In the genomic region with DNA sequence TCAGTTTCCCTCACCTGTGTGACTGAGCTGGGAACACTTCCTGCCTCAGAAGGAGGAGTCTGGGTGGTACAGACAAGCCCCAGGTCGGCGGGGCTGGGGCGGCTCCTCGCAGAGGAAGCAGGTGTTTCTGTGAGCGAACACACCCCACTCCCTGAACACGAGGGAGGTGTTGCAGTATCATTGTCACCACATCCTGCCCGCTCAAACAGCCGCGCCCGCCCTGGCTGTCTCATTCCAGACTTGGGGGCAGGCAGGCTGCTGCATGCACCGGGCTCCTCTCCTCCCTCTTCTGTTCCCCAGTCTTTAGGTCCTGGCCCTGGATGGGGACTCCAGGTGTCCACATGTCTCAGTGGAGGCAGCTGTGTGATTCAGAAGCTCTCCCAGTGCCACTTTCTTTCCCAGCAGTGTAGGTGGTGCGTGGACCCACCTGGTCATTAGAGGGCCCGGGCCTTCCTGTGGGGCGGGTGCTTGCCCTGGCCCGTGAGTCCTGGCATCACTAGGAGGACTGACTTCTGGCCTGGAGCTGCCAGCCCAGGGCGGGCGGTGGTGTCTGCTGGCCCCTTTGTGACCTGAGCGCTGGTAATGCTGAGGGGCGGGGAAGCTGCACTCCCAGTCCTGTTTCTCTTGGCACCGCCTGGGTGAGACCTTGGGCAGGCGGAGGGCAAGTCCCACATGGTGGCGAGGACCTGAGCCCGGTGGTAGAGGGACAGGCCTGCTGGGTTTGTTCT, we compare ENCODE assay signal across 8 cellular contexts. TPM values are rescaled to one million over a fixed set of nuclear protein-coding genes. Genes with fewer than 3 reads are reported as not detected.
DNase-seq lines count a peak whose midpoint lies in the region; ATAC-seq and TF ChIP-seq lines count a peak whose summit lies in the region.

No MANE protein-coding gene starts in this region.

- DNase-seq in Calu3: peak; percentile 41
- DNase-seq in KG1 (lab: John Stamatoyannopoulos, UW): peak; percentile 46
- DNase-seq in activated CD8-positive, alpha-beta memory T cell treated with anti-CD3 and anti-CD28 coated beads for 24 hours: peak; percentile 91
- DNase-seq in germinal center (ENCODE audit: low spot score): peak; percentile 46
- DNase-seq in stimulated activated CD4-positive, alpha-beta T cell treated with anti-CD3 and anti-CD28 coated beads, TNF-alpha, amount 100 ng/mL, for 24 hours (ENCODE audit: low read depth in 3 of 3): peak; percentile 59 to 86 (median 66)
- DNase-seq in DMS 273 (lab: John Stamatoyannopoulos, UW; ENCODE audit: unreplicated experiment): no peak
- no peak for DNase-seq in NCI-H2227 (lab: John Stamatoyannopoulos, UW; ENCODE audit: unreplicated experiment)

- no TSS peak for BruUV-seq in Calu3 (replicated peaks; lab: Mats Ljungman, UMichigan)

- H3K9me3 Mint-ChIP-seq in Calu3 (ENCODE audit: low read depth, unreplicated experiment): no peaks in the 10 kb centered on the region

- peak overlapping the region; percentile 83 for H3K27ac Mint-ChIP-seq in Calu3 (ENCODE audit: unreplicated experiment)

- ATAC-seq in GM21390 (IDR thresholded peaks at IDR 0.05; ENCODE audit: unreplicated experiment): peak; percentile 87

- CTCF ChIA-PET in Calu3 (lab: Charles Lee): no interaction called here

- intact Hi-C loops in Calu3 (cut with micrococcal nuclease; ENCODE audit: unreplicated experiment): no loop called here

- no peak for TF ChIP-seq CTCF in Calu3 (IDR thresholded peaks at IDR 0.05; ENCODE audit: unreplicated experiment)

- peaks cover 9% of the 10 kb centered on the region for H3K4me1 Mint-ChIP-seq in Calu3 (ENCODE audit: low read depth, unreplicated experiment)

- H3K4me3 Mint-ChIP-seq in Calu3 (ENCODE audit: low read depth, unreplicated experiment): no peak overlapping the region

- H3K36me3 Mint-ChIP-seq in Calu3 (ENCODE audit: insufficient read depth, unreplicated experiment): peaks cover 15% of the 10 kb centered on the region

- no peaks in the 10 kb centered on the region for H3K27me3 Mint-ChIP-seq in Calu3 (ENCODE audit: unreplicated experiment)

RNA-seq across cellular contexts. Expression of gene PHYHD1, which starts 18.3 kb away (rescaled TPM):
- 0.66 TPM in 1 of 2 replicates, not detected in the other for total RNA-seq in Calu3 (2022)

RNA-seq across cellular contexts. Expression of gene LRRC8A, which starts 20.6 kb away (rescaled TPM):
- total RNA-seq in Calu3 (2022): 28.7 and 29.9 TPM in 2 replicates

RNA-seq across cellular contexts. Expression of gene KYAT1, which starts 20.8 kb away (rescaled TPM):
- total RNA-seq in Calu3 (2022): 3.7 and 4.1 TPM in 2 replicates

RNA-seq across cellular contexts. Expression of gene DOLK, which starts 44.9 kb away (rescaled TPM):
- total RNA-seq in Calu3 (2022): 14.6 and 14.7 TPM in 2 replicates

RNA-seq across cellular contexts. Expression of gene NUP188, which starts 45.0 kb away (rescaled TPM):
- 34.3 and 49.6 TPM in 2 replicates for total RNA-seq in Calu3 (2022)

Comparison
In these comparisons a context has a peak if more than half of its experiments do, and no peak if none do; other contexts are left out.
1. DNase-seq: peak in Calu3 (single experiment), KG1 (single experiment), activated CD8-positive, alpha-beta memory T cell treated with anti-CD3 and anti-CD28 coated beads for 24 hours (single experiment), germinal center (single experiment) and stimulated activated CD4-positive, alpha-beta T cell treated with anti-CD3 and anti-CD28 coated beads, TNF-alpha, amount 100 ng/mL, for 24 hours (3 of 3); none in DMS 273 (single experiment) and NCI-H2227 (single experiment).